8 cellular contexts compared by ENCODE assay signal in the genomic region with DNA sequence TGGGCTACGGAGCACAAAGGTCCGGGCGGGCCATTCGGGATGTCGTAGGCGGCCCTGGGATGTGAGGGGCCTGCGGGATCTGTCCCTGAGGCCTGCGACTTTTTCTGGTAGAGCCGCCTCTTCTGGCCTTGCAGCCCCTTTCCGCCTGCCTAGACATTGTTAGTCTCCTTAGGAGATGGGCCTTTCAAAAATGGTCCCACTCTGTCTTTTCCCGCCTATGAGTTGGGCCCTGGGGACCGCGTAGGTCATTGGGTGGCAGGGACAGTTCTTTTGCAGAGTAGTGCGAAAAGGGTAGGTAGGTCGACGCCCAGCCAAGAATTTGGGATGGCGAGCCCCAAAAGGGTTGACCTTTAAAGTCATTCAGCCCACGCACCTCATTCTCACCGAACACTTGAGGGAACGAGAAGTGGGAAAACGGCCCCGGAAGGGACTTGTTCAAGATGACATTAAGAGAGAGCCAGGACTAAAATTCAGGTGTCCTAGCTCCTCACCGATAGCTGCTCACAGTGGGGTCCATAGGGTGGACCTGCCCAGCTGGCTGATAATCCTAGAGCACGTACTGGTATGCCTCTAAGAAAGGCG. TPM values are rescaled to one million over a fixed set of nuclear protein-coding genes. Genes with fewer than 3 reads are reported as not detected.
DNase-seq lines count a peak whose midpoint lies in the region; ATAC-seq and TF ChIP-seq lines count a peak whose summit lies in the region.

No MANE protein-coding gene starts in this region.

- no peaks in the 10 kb centered on the region for H3K9me2 ChIP-seq in Loucy (replicated peaks; ENCODE audit: low read depth, low read length)

- H3K36me3 ChIP-seq in Loucy (ENCODE audit: insufficient read depth, low read length) = peaks cover 5% of the 10 kb centered on the region; the same call in 1 of the 2 replicates

- H3K27me3 ChIP-seq in Loucy (ENCODE audit: insufficient read depth, low read length, poor library complexity, severe bottlenecking) (no peaks in the 10 kb centered on the region), dorsolateral prefrontal cortex (no peaks in the 10 kb centered on the region)

- peak overlapping the region in 56 of 59 donors; percentile 55 to 97 (median 88) for H3K27ac ChIP-seq in dorsolateral prefrontal cortex

- intact Hi-C loops in dorsolateral prefrontal cortex (cut with DNase I) = no loop called here

- peaks cover 39% of the 10 kb centered on the region for H3K79me2 ChIP-seq in Loucy (ENCODE audit: insufficient read depth, low read length)

- DNase-seq in AG10803 (ENCODE audit: low read depth) (no peak), dorsolateral prefrontal cortex (no peak), COLO668 (lab: John Stamatoyannopoulos, UW; ENCODE audit: unreplicated experiment) (no peak), SW 1271 (lab: John Stamatoyannopoulos, UW) (no peak), DMS114 treated with DMSO at 0.1 percent for 48 hours (lab: John Stamatoyannopoulos, UW; ENCODE audit: unreplicated experiment) (no peak), SHP77 treated with DMSO at 0.1 percent for 48 hours (lab: John Stamatoyannopoulos, UW) (no peak)
- no peak for DNase-seq in naive thymus-derived CD8-positive, alpha-beta T cell

- TF ChIP-seq CTCF in AG10803 (conservative IDR thresholded peaks at IDR 0.05; ENCODE audit: low read length) (no peak), Loucy (conservative IDR thresholded peaks at IDR 0.05; ENCODE audit: low read length) (no peak), dorsolateral prefrontal cortex (IDR thresholded peaks at IDR 0.05 in 54 of 56, conservative IDR thresholded peaks at IDR 0.05 in 2 of 56; ENCODE audit: low read depth in 1 of 56, partially characterized antibody in 56 of 56) (no peak)

- H3K27ac Mint-ChIP-seq in naive thymus-derived CD8-positive, alpha-beta T cell = peak overlapping the region in 9 of 10 donors; percentile 32 to 83 (median 66)

- H3K27me3 Mint-ChIP-seq in naive thymus-derived CD8-positive, alpha-beta T cell = no peaks in the 10 kb centered on the region

- H3F3A ChIP-seq in Loucy (ENCODE audit: low read depth) = no peaks in the 10 kb centered on the region

- peak overlapping the region; percentile 88 for H3K9ac ChIP-seq in Loucy (ENCODE audit: low read depth, low read length, poor library complexity, severe bottlenecking)

- peak overlapping the region; percentile 95 for H3K4me3 ChIP-seq in AG10803 (ENCODE audit: low read length)
- H3K4me3 ChIP-seq in Loucy (ENCODE audit: low read length, poor library complexity, severe bottlenecking) = peak overlapping the region; percentile 85
- peak overlapping the region; percentile 66 to 100 (median 96) for H3K4me3 ChIP-seq in dorsolateral prefrontal cortex

- peak overlapping the region; percentile 93 for H3K4me2 ChIP-seq in Loucy (ENCODE audit: low read depth, low read length, poor library complexity, severe bottlenecking)

- peak overlapping the region; percentile 45 to 99 (median 72) for H3K4me3 Mint-ChIP-seq in naive thymus-derived CD8-positive, alpha-beta T cell

- H2AFZ ChIP-seq in Loucy (ENCODE audit: low read length) = no peak overlapping the region

- H3K36me3 Mint-ChIP-seq in naive thymus-derived CD8-positive, alpha-beta T cell = peaks cover 0 to 40% (median 2%) of the 10 kb centered on the region in 3 donors

- no peaks in the 10 kb centered on the region for H3K9me3 ChIP-seq in Loucy (ENCODE audit: insufficient read depth, low read depth, low read length)

- peaks cover 21 to 44% (median 36%) of the 10 kb centered on the region in 4 donors for H3K4me1 Mint-ChIP-seq in naive thymus-derived CD8-positive, alpha-beta T cell

- H3K9me3 Mint-ChIP-seq in naive thymus-derived CD8-positive, alpha-beta T cell = no peaks in the 10 kb centered on the region

- no peak for ATAC-seq in naive thymus-derived CD8-positive, alpha-beta T cell

- H3K4me1 ChIP-seq in Loucy (ENCODE audit: insufficient read depth, low read length, poor library complexity, severe bottlenecking) = peaks cover 26% of the 10 kb centered on the region

- POLR2A ChIA-PET in naive thymus-derived CD8-positive, alpha-beta T cell (lab: Charles Lee) = interaction anchor here (0.6 to 2.2 kb wide), 7 partner anchors 11 to 1435 kb away, joined by 3 to 15 read pairs (median 4); partner anchors contain the start of genes COX8A and STIP1

- peaks cover 17% of the 10 kb centered on the region for H4K20me1 ChIP-seq in Loucy (ENCODE audit: insufficient read depth, low read length, poor library complexity, severe bottlenecking)

RNA-seq across cellular contexts. Expression of gene OTUB1, which starts 0.8 kb away (rescaled TPM):
- total RNA-seq in dorsolateral prefrontal cortex = 100 to 1,000 TPM in 104 of 120 experiments, 10 to 100 TPM in 16; 68.7 to 167 (median 128) TPM
- 10 to 100 TPM; 69.6 to 75.8 TPM for total RNA-seq in naive thymus-derived CD8-positive, alpha-beta T cell
- polyA plus RNA-seq in naive thymus-derived CD8-positive, alpha-beta T cell = 100 to 1,000 TPM; 109 to 121 (median 115) TPM

RNA-seq across cellular contexts. Expression of gene COX8A, which starts 12.6 kb away (rescaled TPM):
- 100 to 1,000 TPM; 169 to 367 (median 264) TPM for total RNA-seq in dorsolateral prefrontal cortex
- total RNA-seq in naive thymus-derived CD8-positive, alpha-beta T cell = 10 to 100 TPM; 94.9 to 95.2 TPM
- 100 to 1,000 TPM; 319 to 428 (median 392) TPM for polyA plus RNA-seq in naive thymus-derived CD8-positive, alpha-beta T cell

RNA-seq across cellular contexts. Expression of gene NAA40, which starts 48.2 kb away (rescaled TPM):
- total RNA-seq in dorsolateral prefrontal cortex = 10 to 100 TPM; 18.7 to 46.0 (median 26.4) TPM
- total RNA-seq in naive thymus-derived CD8-positive, alpha-beta T cell = 10 to 100 TPM; 24.2 to 28.0 TPM
- polyA plus RNA-seq in naive thymus-derived CD8-positive, alpha-beta T cell = 10 to 100 TPM in 2 of 3 donors, 1 to 10 TPM in 1; 6.2 to 14.6 (median 11.7) TPM

RNA-seq across cellular contexts. Expression of gene FLRT1, which starts 48.7 kb away (rescaled TPM):
- total RNA-seq in dorsolateral prefrontal cortex = 10 to 100 TPM in 101 of 120 experiments, 1 to 10 TPM in 19; 5.1 to 24.0 (median 13.6) TPM
- not detected for total RNA-seq in naive thymus-derived CD8-positive, alpha-beta T cell
- polyA plus RNA-seq in naive thymus-derived CD8-positive, alpha-beta T cell = not detected
